ENCODE assay signal across 1 cellular context in genomic region chr3:32469151-32469874, GRCh38.
TF ChIP-seq lines count a peak whose summit lies in the region.

No MANE protein-coding gene starts in this region.

TF ChIP-seq in H1, 55 proteins besides CTCF, POLR2A, EP300 and RAD21 (continued from another document):
- TF ChIP-seq EGR1 (IDR thresholded peaks at IDR 0.05; ENCODE audit: borderline replicate concordance, low read depth, low read length) (no peak), POU5F1 (IDR thresholded peaks at IDR 0.05; ENCODE audit: low read depth, low read length) (no peak)
TF ChIP-seq in H1: peak in this region for 0.
